23 cellular contexts compared by ENCODE assay signal in genomic region chr20:46006964-46007363, GRCh38. TPM values are rescaled to one million over a fixed set of nuclear protein-coding genes. Genes with fewer than 3 reads are reported as not detected.
A peak's percentile ranks its signal among the peaks of the same experiment; 100 is the strongest.
DNase-seq lines count a peak whose midpoint lies in the region; ATAC-seq, FAIRE-seq and TF ChIP-seq lines count a peak whose summit lies in the region.
"Had no signal": no experiment of that assay in that cellular context is flagged by ENCODE, and none has a peak within 500 bp of the region (broad histone marks: within the 10 kb centered on the region; RNA-seq: fewer than 3 reads in every experiment).

No MANE protein-coding gene starts in this region.

- H3K4me3 ChIP-seq in BLaER1, result no peak overlapping the region
- H3K4me3 ChIP-seq in HepG2 (replicated peaks in 1 of 3; ENCODE audit: insufficient read depth in 1 of 3, low read depth in 2 of 3, low read length in 3 of 3), result no peak overlapping the region
- H3K4me3 ChIP-seq in trophoblast cell (ENCODE audit: low read depth, low read length), result no peak overlapping the region
- H3K4me3 ChIP-seq: GM23248 had no signal

- H3K9me3 ChIP-seq in BLaER1 (peaks cover 18% of the 10 kb centered on the region), T-helper 17 cell (ENCODE audit: control insufficient read depth, low read length, poor library complexity, severe bottlenecking) (no peaks in the 10 kb centered on the region), HepG2 (ENCODE audit: low read length) (no peaks in the 10 kb centered on the region), trophoblast cell (ENCODE audit: insufficient read depth, low read depth, low read length) (peaks cover 14% of the 10 kb centered on the region)
- H3K9me3 ChIP-seq: BE2C, Caco-2 had no signal

- H3K79me2 ChIP-seq in HepG2 (ENCODE audit: insufficient read depth, low read length) (no peaks in the 10 kb centered on the region), trophoblast cell (ENCODE audit: control insufficient read depth, insufficient read depth, low read length, poor library complexity) (no peaks in the 10 kb centered on the region)

- H4K20me1 ChIP-seq in BLaER1 (peaks cover 91% of the 10 kb centered on the region), HepG2 (ENCODE audit: insufficient read depth, low read length) (no peaks in the 10 kb centered on the region)

- no peak for FAIRE-seq in HepG2 (lab: Jason Lieb, UNC)
- FAIRE-seq: A204.1, G401.6, H1 had no signal

- POLR2A ChIA-PET in HepG2 (lab: Yijun Ruan, JAX), result no interaction called here

- H3K27ac Mint-ChIP-seq in T-helper 17 cell, result peak overlapping the region; percentile 66
- H3K27ac Mint-ChIP-seq: CD4-positive, CD25-positive, alpha-beta regulatory T cell; CD8-positive, alpha-beta T cell had no signal

- H3K18ac ChIP-seq in trophoblast cell (ENCODE audit: low read length), result no peak overlapping the region

- H3K4me1 Mint-ChIP-seq in T-helper 17 cell, result peaks cover 67% of the 10 kb centered on the region

- H2BK120ac ChIP-seq in trophoblast cell (ENCODE audit: insufficient read depth, low read length, poor library complexity), result no peak overlapping the region

- H3K36me3 Mint-ChIP-seq in T-helper 17 cell (ENCODE audit: low read depth), result peaks cover 8% of the 10 kb centered on the region
- H3K36me3 Mint-ChIP-seq: CD4-positive, CD25-positive, alpha-beta regulatory T cell; CD8-positive, alpha-beta T cell had no signal

- no TSS peak for BruUV-seq in HepG2 (replicated peaks; lab: Mats Ljungman, UMichigan)

- CTCF ChIA-PET in HepG2 (lab: Yijun Ruan, JAX; ENCODE audit: low intra/inter-chr PET ratio, low total read pairs), result no interaction called here

- in situ Hi-C loops in HepG2 (cut with HindIII; ENCODE audit: extremely low pct_ligation_motif_present, low pct_unique_long_range_greater_than_20kb), result no loop called here

- no peak overlapping the region for H2AFZ ChIP-seq in HepG2 (ENCODE audit: low read length)
- no peak overlapping the region for H2AFZ ChIP-seq in trophoblast cell (ENCODE audit: insufficient read depth, low read length, poor library complexity)
- H2AFZ ChIP-seq: GM23248 had no signal

- peaks cover 83% of the 10 kb centered on the region for H3K4me1 ChIP-seq in BLaER1
- peaks cover 6% of the 10 kb centered on the region; the same call in 1 of the 2 replicates for H3K4me1 ChIP-seq in HepG2 (ENCODE audit: insufficient read depth, low read length)
- peaks cover 18 to 36% of the 10 kb centered on the region in 2 experiments for H3K4me1 ChIP-seq in trophoblast cell (ENCODE audit: control insufficient read depth in 1 of 2, insufficient read depth in 2 of 2, low read length in 2 of 2)
- H3K4me1 ChIP-seq: BE2C, Caco-2 had no signal

- no peak overlapping the region for H4K8ac ChIP-seq in trophoblast cell (ENCODE audit: low read depth, low read length)

- H2AK5ac ChIP-seq in trophoblast cell (ENCODE audit: low read length), result no peak overlapping the region

- no peak overlapping the region for H3K23ac ChIP-seq in trophoblast cell (ENCODE audit: low read length)

- H3K36me3 ChIP-seq in BLaER1, result no peaks in the 10 kb centered on the region
- H3K36me3 ChIP-seq in HepG2 (replicated peaks in 1 of 2; ENCODE audit: control insufficient read depth in 1 of 2, insufficient read depth in 2 of 2, low read length in 2 of 2), result no peaks in the 10 kb centered on the region
- H3K36me3 ChIP-seq in trophoblast cell (ENCODE audit: control insufficient read depth in 1 of 2, insufficient read depth in 2 of 2, low read length in 2 of 2), result peaks cover 4 to 7% of the 10 kb centered on the region in 2 experiments
- H3K36me3 ChIP-seq: BE2C had no signal

- peaks cover 35% of the 10 kb centered on the region for H3K27me3 Mint-ChIP-seq in T-helper 17 cell

- no peak for TF ChIP-seq RAD21 in HepG2 (CRISPR knock-in tag; IDR thresholded peaks at IDR 0.05)

- 28% methylated on average over 11 of the region's 11 CpGs for WGBS in HepG2 (ENCODE audit: low lambda C conversion rate)
- WGBS in trophoblast cell (ENCODE audit: extremely low coverage, insufficient coverage, insufficient read length), result no CpG with 5 or more reads among the region's 11 CpGs

- no peak overlapping the region for H3K4me3 Mint-ChIP-seq in T-helper 17 cell
- H3K4me3 Mint-ChIP-seq: CD8-positive, alpha-beta T cell had no signal

- no peak overlapping the region for H2BK5ac ChIP-seq in trophoblast cell (ENCODE audit: low read depth, low read length, poor library complexity)

- no peak overlapping the region for H3K14ac ChIP-seq in trophoblast cell (ENCODE audit: low read length)

- no peak overlapping the region for H3K9ac ChIP-seq in BLaER1
- no peak overlapping the region for H3K9ac ChIP-seq in HepG2 (ENCODE audit: insufficient read depth, low read depth, low read length)
- no peak overlapping the region for H3K9ac ChIP-seq in trophoblast cell (ENCODE audit: low read length)
- H3K9ac ChIP-seq: GM23248 had no signal

- no peak for TF ChIP-seq CTCF in HepG2 (CRISPR knock-in tag; IDR thresholded peaks at IDR 0.05)

- no peak overlapping the region for H4K12ac ChIP-seq in trophoblast cell (ENCODE audit: low read depth, low read length)

- ATAC-seq in T-helper 17 cell, result no peak
- ATAC-seq in HepG2, result no peak
- ATAC-seq: CD8-positive, alpha-beta T cell had no signal

- H3K4me2 ChIP-seq in BLaER1, result peak overlapping the region; percentile 95
- no peak overlapping the region for H3K4me2 ChIP-seq in HepG2 (ENCODE audit: low read depth, low read length)
- H3K4me2 ChIP-seq in trophoblast cell (ENCODE audit: low read length), result no peak overlapping the region

- H4K91ac ChIP-seq in trophoblast cell (ENCODE audit: low read depth, low read length), result peak overlapping the region; percentile 38

- H3K27ac ChIP-seq in BLaER1 (no peak overlapping the region), HepG2 (ENCODE audit: extremely low read length, insufficient read depth, low read length) (no peak overlapping the region), trophoblast cell (ENCODE audit: low read depth, low read length) (no peak overlapping the region)
- H3K27ac ChIP-seq: 22Rv1, C4-2B, GM23248 had no signal

- TF ChIP-seq EP300 in HepG2 (IDR thresholded peaks at IDR 0.05; ENCODE audit: low read depth in 2 of 2, low read length in 2 of 2) (no peak), HepG2 (CRISPR knock-in tag; IDR thresholded peaks at IDR 0.05; ENCODE audit: borderline replicate concordance) (no peak)

- intact Hi-C loops in HepG2 (cut with micrococcal nuclease; ENCODE audit: unreplicated experiment), result no loop called here

- H3K27me3 ChIP-seq in BLaER1, result peaks cover 81% of the 10 kb centered on the region
- peaks cover 27 to 85% of the 10 kb centered on the region in 2 experiments; a peak in 4 of 5 replicates for H3K27me3 ChIP-seq in HepG2 (ENCODE audit: control insufficient read depth in 1 of 2, insufficient read depth in 2 of 2, low read length in 2 of 2)
- H3K27me3 ChIP-seq in trophoblast cell (ENCODE audit: insufficient read depth, low read length), result no peaks in the 10 kb centered on the region

- DNase-seq in T-helper 17 cell, result no peak
- no peak for DNase-seq in HepG2 (ENCODE audit: low spot score)
- no peak for DNase-seq in trophoblast cell
- DNase-seq in activated CD4-positive, alpha-beta T cell treated with anti-CD3 and anti-CD28 coated beads, Interleukin-2, amount 50 U/mL, for 4 hours, result no peak
- DNase-seq in SW480 (ENCODE audit: low spot score), result no peak
- no peak for DNase-seq in SIG-M5 treated with dmso at 0.1 percent for 504 hours (lab: John Stamatoyannopoulos, UW; ENCODE audit: unreplicated experiment)
- DNase-seq: AML-193; BE2C; Caco-2; CD4-positive, CD25-positive, alpha-beta regulatory T cell; CD8-positive, alpha-beta T cell; DMS153; DND-41; GM23248; H7; HCEC 1CT had no signal

- H3K79me1 ChIP-seq in trophoblast cell (ENCODE audit: low read length), result peaks cover 32% of the 10 kb centered on the region

- no peak overlapping the region for H2BK12ac ChIP-seq in trophoblast cell (ENCODE audit: low read length)

- H3K4ac ChIP-seq in trophoblast cell (ENCODE audit: low read depth, low read length), result no peak overlapping the region

- TF ChIP-seq POLR2A in HepG2 (IDR thresholded peaks at IDR 0.05; ENCODE audit: insufficient read depth in 1 of 2, low read depth in 2 of 2, low read length in 2 of 2), result no peak

RNA-seq across cellular contexts. Expression of gene MMP9, which starts 1.7 kb away (rescaled TPM):
- total RNA-seq in T-helper 17 cell (1 to 10 TPM; 2.6 to 2.7 TPM), HepG2 (2016; rRNA removed; fragmentation: Illumina TruSeq; extraction: Trizol) (not detected in 2 replicates)
- total RNA-seq in HepG2 (2016; cell fraction: cytosol; rRNA removed; fragmentation: Illumina TruSeq; extraction: Trizol; ENCODE audit: low read depth), result not detected in 2 replicates
- 0.06 TPM in 1 of 2 replicates, not detected in the other for total RNA-seq in HepG2 (2016; cell fraction: insoluble cytoplasmic fraction; rRNA removed; fragmentation: Illumina TruSeq; extraction: Trizol)
- not detected in 2 replicates for total RNA-seq in HepG2 (2016; cell fraction: membrane; rRNA removed; fragmentation: Illumina TruSeq; extraction: Trizol)
- total RNA-seq in HepG2 (2016; cell fraction: nucleus; rRNA removed; fragmentation: Illumina TruSeq; extraction: Trizol), result not detected in 2 replicates
- polyA plus RNA-seq in HepG2 (2011; rRNA removed), result 0.03 TPM in 1 of 2 replicates, not detected in the other
- polyA plus RNA-seq in HepG2 (2011; cell fraction: cytosol; rRNA removed), result 0.04 TPM in 1 of 2 replicates, not detected in the other
- polyA plus RNA-seq in HepG2 (2011; cell fraction: nucleus; rRNA removed), result not detected in 2 replicates
- polyA plus RNA-seq in HepG2 (2012), result not detected in 2 replicates
- polyA plus RNA-seq in HepG2 (2016; cell fraction: cytosol; fragmentation: Illumina TruSeq; extraction: Trizol; ENCODE audit: low read depth), result not detected in 2 replicates
- polyA plus RNA-seq in HepG2 (2016; cell fraction: insoluble cytoplasmic fraction; fragmentation: Illumina TruSeq; extraction: Trizol; ENCODE audit: low read depth), result not detected in 2 replicates
- polyA plus RNA-seq in HepG2 (2016; cell fraction: membrane; fragmentation: Illumina TruSeq; extraction: Trizol; ENCODE audit: low read depth), result not detected in 2 replicates
- polyA plus RNA-seq in HepG2 (2016; cell fraction: nucleus; fragmentation: Illumina TruSeq; extraction: Trizol; ENCODE audit: insufficient read depth, low read depth), result not detected in 2 replicates
- not detected in 2 replicates for polyA minus RNA-seq in HepG2 (2011; rRNA and poly(A)+ RNA removed; ENCODE audit: low replicate concordance)
- polyA minus RNA-seq in HepG2 (2011; cell fraction: cytosol; rRNA and poly(A)+ RNA removed), result not detected in 2 replicates
- polyA minus RNA-seq in HepG2 (2011; cell fraction: nucleus; rRNA and poly(A)+ RNA removed), result not detected in 2 replicates
- 68.2 and 72.5 TPM in 2 replicates for polyA plus RNA-seq in trophoblast cell (2013)
- total RNA-seq: GM23248 had no signal
- polyA plus RNA-seq: AG04450; CD4-positive, CD25-positive, alpha-beta regulatory T cell had no signal

RNA-seq across cellular contexts. Expression of gene SLC12A5, which starts 22.1 kb away (rescaled TPM):
- total RNA-seq in T-helper 17 cell (not detected), HepG2 (2016; rRNA removed; fragmentation: Illumina TruSeq; extraction: Trizol) (5.3 and 5.4 TPM in 2 replicates)
- 2.8 and 4.0 TPM in 2 replicates for total RNA-seq in HepG2 (2016; cell fraction: cytosol; rRNA removed; fragmentation: Illumina TruSeq; extraction: Trizol; ENCODE audit: low read depth)
- total RNA-seq in HepG2 (2016; cell fraction: insoluble cytoplasmic fraction; rRNA removed; fragmentation: Illumina TruSeq; extraction: Trizol), result 4.2 and 4.4 TPM in 2 replicates
- total RNA-seq in HepG2 (2016; cell fraction: membrane; rRNA removed; fragmentation: Illumina TruSeq; extraction: Trizol), result 3.5 and 4.1 TPM in 2 replicates
- total RNA-seq in HepG2 (2016; cell fraction: nucleus; rRNA removed; fragmentation: Illumina TruSeq; extraction: Trizol), result 3.0 and 3.9 TPM in 2 replicates
- 4.3 and 5.6 TPM in 2 replicates for polyA plus RNA-seq in HepG2 (2011; rRNA removed)
- polyA plus RNA-seq in HepG2 (2011; cell fraction: cytosol; rRNA removed), result 4.5 and 6.3 TPM in 2 replicates
- polyA plus RNA-seq in HepG2 (2011; cell fraction: nucleus; rRNA removed), result 6.0 and 6.2 TPM in 2 replicates
- 12.9 and 15.9 TPM in 2 replicates for polyA plus RNA-seq in HepG2 (2012)
- polyA plus RNA-seq in HepG2 (2016; cell fraction: cytosol; fragmentation: Illumina TruSeq; extraction: Trizol; ENCODE audit: low read depth), result 27.8 and 30.6 TPM in 2 replicates
- polyA plus RNA-seq in HepG2 (2016; cell fraction: insoluble cytoplasmic fraction; fragmentation: Illumina TruSeq; extraction: Trizol; ENCODE audit: low read depth), result 18.0 and 19.7 TPM in 2 replicates
- polyA plus RNA-seq in HepG2 (2016; cell fraction: membrane; fragmentation: Illumina TruSeq; extraction: Trizol; ENCODE audit: low read depth), result 33.5 and 42.8 TPM in 2 replicates
- polyA plus RNA-seq in HepG2 (2016; cell fraction: nucleus; fragmentation: Illumina TruSeq; extraction: Trizol; ENCODE audit: insufficient read depth, low read depth), result 14.1 and 18.5 TPM in 2 replicates
- 2.3 and 2.5 TPM in 2 replicates for polyA minus RNA-seq in HepG2 (2011; rRNA and poly(A)+ RNA removed; ENCODE audit: low replicate concordance)
- polyA minus RNA-seq in HepG2 (2011; cell fraction: cytosol; rRNA and poly(A)+ RNA removed), result 1.7 and 1.8 TPM in 2 replicates
- 3.5 and 3.7 TPM in 2 replicates for polyA minus RNA-seq in HepG2 (2011; cell fraction: nucleus; rRNA and poly(A)+ RNA removed)
- 19.7 and 21.1 TPM in 2 replicates for polyA plus RNA-seq in trophoblast cell (2013)
- total RNA-seq: CD4-positive, CD25-positive, alpha-beta regulatory T cell; GM23248 had no signal
- polyA plus RNA-seq: CD4-positive, CD25-positive, alpha-beta regulatory T cell had no signal

RNA-seq across cellular contexts. Expression of gene ZNF335, which starts 35.0 kb away (rescaled TPM):
- total RNA-seq in T-helper 17 cell (100 to 1,000 TPM in 1 of 2 donors, 10 to 100 TPM in 1; 95.1 to 129 TPM), HepG2 (2016; rRNA removed; fragmentation: Illumina TruSeq; extraction: Trizol) (6.0 and 13.7 TPM in 2 replicates)
- 4.5 and 4.7 TPM in 2 replicates for total RNA-seq in HepG2 (2016; cell fraction: cytosol; rRNA removed; fragmentation: Illumina TruSeq; extraction: Trizol; ENCODE audit: low read depth)
- 5.0 and 12.7 TPM in 2 replicates for total RNA-seq in HepG2 (2016; cell fraction: insoluble cytoplasmic fraction; rRNA removed; fragmentation: Illumina TruSeq; extraction: Trizol)
- total RNA-seq in HepG2 (2016; cell fraction: membrane; rRNA removed; fragmentation: Illumina TruSeq; extraction: Trizol), result 6.7 and 7.0 TPM in 2 replicates
- total RNA-seq in HepG2 (2016; cell fraction: nucleus; rRNA removed; fragmentation: Illumina TruSeq; extraction: Trizol), result 18.8 and 22.0 TPM in 2 replicates
- polyA plus RNA-seq in HepG2 (2011; rRNA removed), result 9.7 and 12.3 TPM in 2 replicates
- polyA plus RNA-seq in HepG2 (2011; cell fraction: cytosol; rRNA removed), result 3.3 and 4.6 TPM in 2 replicates
- 62.4 and 81.3 TPM in 2 replicates for polyA plus RNA-seq in HepG2 (2011; cell fraction: nucleus; rRNA removed)
- polyA plus RNA-seq in HepG2 (2012), result 5.7 and 8.0 TPM in 2 replicates
- polyA plus RNA-seq in HepG2 (2016; cell fraction: cytosol; fragmentation: Illumina TruSeq; extraction: Trizol; ENCODE audit: low read depth), result 1.5 TPM in 2 replicates
- polyA plus RNA-seq in HepG2 (2016; cell fraction: insoluble cytoplasmic fraction; fragmentation: Illumina TruSeq; extraction: Trizol; ENCODE audit: low read depth), result 5.1 and 7.0 TPM in 2 replicates
- polyA plus RNA-seq in HepG2 (2016; cell fraction: membrane; fragmentation: Illumina TruSeq; extraction: Trizol; ENCODE audit: low read depth), result 2.9 and 3.1 TPM in 2 replicates
- 40.5 and 45.7 TPM in 2 replicates for polyA plus RNA-seq in HepG2 (2016; cell fraction: nucleus; fragmentation: Illumina TruSeq; extraction: Trizol; ENCODE audit: insufficient read depth, low read depth)
- 32.3 and 35.8 TPM in 2 replicates for polyA minus RNA-seq in HepG2 (2011; rRNA and poly(A)+ RNA removed; ENCODE audit: low replicate concordance)
- polyA minus RNA-seq in HepG2 (2011; cell fraction: cytosol; rRNA and poly(A)+ RNA removed), result 3.4 and 4.0 TPM in 2 replicates
- polyA minus RNA-seq in HepG2 (2011; cell fraction: nucleus; rRNA and poly(A)+ RNA removed), result 42.4 and 45.0 TPM in 2 replicates
- polyA plus RNA-seq in trophoblast cell (2013), result 15.7 and 15.8 TPM in 2 replicates
